ENCODE assay signal across 14 cellular contexts in genomic region chr5:74613283-74613682, GRCh38.
"Had no signal": no experiment of that assay in that cellular context is flagged by ENCODE, and none has a peak within 500 bp of the region (broad histone marks: within the 10 kb centered on the region; RNA-seq: fewer than 3 reads in every experiment).

No MANE protein-coding gene starts in this region.

- H3K36me3 ChIP-seq: brain microvascular endothelial cell had no signal

- DNase-seq: activated CD4-positive, alpha-beta memory T cell treated with anti-CD3 and anti-CD28 coated beads for 36 hours; activated gamma-delta T cell treated with Interleukin-2 at 50 U/mL for 16 hours; activated naive CD8-positive, alpha-beta T cell treated with anti-CD3 and anti-CD28 coated beads for 36 hours; activated T-cell treated with anti-CD3 and anti-CD28 coated beads, Interleukin-2, amount 50 U/mL, for 72 hours; brain microvascular endothelial cell; immature natural killer cell; left cardiac atrium; mammary epithelial cell; nephron progenitor cell; psoas muscle; stimulated activated CD4-positive, alpha-beta T cell treated with anti-CD3 and anti-CD28 coated beads, Interleukin-2, amount 100 ng/mL, for 24 hours; stimulated activated naive CD4-positive, alpha-beta T cell treated with Interleukin-2 at 50 U/mL for 16 hours had no signal

- H3K4me1 ChIP-seq: psoas muscle had no signal

- H3K4me3 ChIP-seq: psoas muscle had no signal

- H3K9me3 ChIP-seq: psoas muscle had no signal

- H3K27ac ChIP-seq: brain microvascular endothelial cell, psoas muscle had no signal

- H3K27me3 ChIP-seq: brain microvascular endothelial cell had no signal

- ATAC-seq: activated T-cell treated with anti-CD3 and anti-CD28 coated beads, Interleukin-2, amount 50 U/mL, for 72 hours; esophagus mucosa; left cardiac atrium; psoas muscle; sciatic nerve had no signal
